Comparison of ENCODE assay signal across 8 cellular contexts in genomic region chr3:58236527-58237237, GRCh38. TPM values are rescaled to one million over a fixed set of nuclear protein-coding genes. Genes with fewer than 3 reads are reported as not detected.
DNase-seq lines count a peak whose midpoint lies in the region; ATAC-seq lines count a peak whose summit lies in the region.

No MANE protein-coding gene starts in this region.

- no peaks in the 10 kb centered on the region for H3K9me3 Mint-ChIP-seq in activated CD4-positive, alpha-beta T cell treated with anti-CD3 and anti-CD28 coated beads, Interleukin-2, amount 10 ng/mL, durations not matched to agents 7 days and 5 days

- H3K36me3 Mint-ChIP-seq in activated CD4-positive, alpha-beta T cell treated with anti-CD3 and anti-CD28 coated beads, Interleukin-2, amount 10 ng/mL, durations not matched to agents 7 days and 5 days (ENCODE audit: low read depth), result no peaks in the 10 kb centered on the region

- H3K4me3 ChIP-seq in adipocyte (ENCODE audit: low read length), result peak overlapping the region; percentile 94
- peak overlapping the region; percentile 84 for H3K4me3 ChIP-seq in iPS-20b (ENCODE audit: low read length)
- H3K4me3 ChIP-seq in subcutaneous abdominal adipose tissue (ENCODE audit: low read depth in 1 of 5, low read length in 5 of 5), result peak overlapping the region; percentile 75 to 97 (median 92)

- H3K4me1 Mint-ChIP-seq in activated CD4-positive, alpha-beta T cell treated with anti-CD3 and anti-CD28 coated beads, Interleukin-2, amount 10 ng/mL, durations not matched to agents 7 days and 5 days, result peaks cover 23% of the 10 kb centered on the region

- no peak for DNase-seq in activated CD4-positive, alpha-beta T cell treated with anti-CD3 and anti-CD28 coated beads, Interleukin-2, amount 10 ng/mL, durations not matched to agents 7 days and 5 days
- no peak for DNase-seq in activated CD4-positive, alpha-beta T cell treated with anti-CD3 and anti-CD28 coated beads for 48 hours
- DNase-seq in adipocyte (ENCODE audit: low read depth), result peak; percentile 48
- DNase-seq in posterior vena cava (ENCODE audit: low spot score), result no peak
- DNase-seq in COR-L47 (lab: John Stamatoyannopoulos, UW), result no peak

- H3K9me3 ChIP-seq in adipocyte (ENCODE audit: control insufficient read depth, low read length), result no peaks in the 10 kb centered on the region
- no peaks in the 10 kb centered on the region for H3K9me3 ChIP-seq in iPS-20b (ENCODE audit: insufficient read depth, low read depth, low read length)
- H3K9me3 ChIP-seq in subcutaneous abdominal adipose tissue (ENCODE audit: control insufficient read depth in 5 of 5, low read length in 5 of 5), result no peaks in the 10 kb centered on the region

- H3K9ac ChIP-seq in adipocyte (ENCODE audit: low read length) (peak overlapping the region; percentile 81), iPS-20b (ENCODE audit: low read depth, low read length) (peak overlapping the region; percentile 49; the same call in 1 of the 2 replicates), subcutaneous abdominal adipose tissue (ENCODE audit: low read length in 5 of 5) (peak overlapping the region; percentile 16 to 89 (median 70))

- peaks cover 33% of the 10 kb centered on the region for H3K27me3 Mint-ChIP-seq in activated CD4-positive, alpha-beta T cell treated with anti-CD3 and anti-CD28 coated beads, Interleukin-2, amount 10 ng/mL, durations not matched to agents 7 days and 5 days

- POLR2A ChIA-PET in activated CD4-positive, alpha-beta T cell treated with anti-CD3 and anti-CD28 coated beads, Interleukin-2, amount 10 ng/mL, durations not matched to agents 7 days and 5 days (lab: Charles Lee), result no interaction called here

- peak overlapping the region; percentile 80 for H3K27ac Mint-ChIP-seq in activated CD4-positive, alpha-beta T cell treated with anti-CD3 and anti-CD28 coated beads, Interleukin-2, amount 10 ng/mL, durations not matched to agents 7 days and 5 days

- CTCF ChIA-PET in activated CD4-positive, alpha-beta T cell treated with anti-CD3 and anti-CD28 coated beads, Interleukin-2, amount 10 ng/mL, durations not matched to agents 7 days and 5 days (lab: Charles Lee), result no interaction called here

- intact Hi-C loops in posterior vena cava (cut with DNase I), result no loop called here

- no peak for ATAC-seq in GM21526 (IDR thresholded peaks at IDR 0.05; ENCODE audit: low FRiP score, unreplicated experiment)

- H3K27me3 ChIP-seq in adipocyte (replicated peaks; ENCODE audit: control insufficient read depth, insufficient read depth, low read length), result peaks cover 4% of the 10 kb centered on the region
- peaks cover 62% of the 10 kb centered on the region for H3K27me3 ChIP-seq in iPS-20b (ENCODE audit: insufficient read depth, low read length)
- no peaks in the 10 kb centered on the region for H3K27me3 ChIP-seq in subcutaneous abdominal adipose tissue (ENCODE audit: control insufficient read depth in 5 of 5, insufficient read depth in 4 of 5, low read length in 5 of 5)

- H3K36me3 ChIP-seq in adipocyte (ENCODE audit: control insufficient read depth, insufficient read depth, low read length, severe bottlenecking), result no peaks in the 10 kb centered on the region
- no peaks in the 10 kb centered on the region for H3K36me3 ChIP-seq in iPS-20b (ENCODE audit: insufficient read depth, low read depth, low read length)
- H3K36me3 ChIP-seq in subcutaneous abdominal adipose tissue (ENCODE audit: control insufficient read depth in 5 of 5, insufficient read depth in 5 of 5, low read length in 5 of 5), result no peaks in the 10 kb centered on the region

- H3K4me1 ChIP-seq in adipocyte (ENCODE audit: control insufficient read depth, insufficient read depth, low read length) (peaks cover 19% of the 10 kb centered on the region), iPS-20b (ENCODE audit: insufficient read depth, low read length) (no peaks in the 10 kb centered on the region), subcutaneous abdominal adipose tissue (ENCODE audit: control insufficient read depth in 5 of 5, insufficient read depth in 5 of 5, low read length in 5 of 5) (peaks cover 0 to 34% (median 23%) of the 10 kb centered on the region in 5 donors)

- H3K27ac ChIP-seq in iPS-20b (ENCODE audit: low read length), result no peak overlapping the region
- H3K27ac ChIP-seq in subcutaneous abdominal adipose tissue (ENCODE audit: low read depth, low read length), result peak overlapping the region; percentile 19

- peak overlapping the region; percentile 83 for H3K4me3 Mint-ChIP-seq in activated CD4-positive, alpha-beta T cell treated with anti-CD3 and anti-CD28 coated beads, Interleukin-2, amount 10 ng/mL, durations not matched to agents 7 days and 5 days

RNA-seq across cellular contexts. Expression of gene ABHD6, which starts 0.9 kb away (rescaled TPM):
- total RNA-seq in activated CD4-positive, alpha-beta T cell treated with anti-CD3 and anti-CD28 coated beads, Interleukin-2, amount 10 ng/mL, durations not matched to agents 7 days and 5 days, result 1 to 10 TPM; 4.1 to 5.0 TPM
- total RNA-seq in posterior vena cava, result 1 to 10 TPM; 6.6 to 7.6 TPM

RNA-seq across cellular contexts. Expression of gene DNASE1L3, which starts 25.9 kb away (rescaled TPM):
- total RNA-seq in activated CD4-positive, alpha-beta T cell treated with anti-CD3 and anti-CD28 coated beads, Interleukin-2, amount 10 ng/mL, durations not matched to agents 7 days and 5 days, result not detected
- 1 to 10 TPM; 7.5 to 9.3 TPM for total RNA-seq in posterior vena cava

Comparison
In these comparisons a context has a peak if more than half of its experiments do, and no peak if none do; other contexts are left out.
1. RNA of gene DNASE1L3, which starts 25.9 kb away (total RNA-seq): 7.5 to 9.3 TPM in posterior vena cava; not detected in activated CD4-positive, alpha-beta T cell treated with anti-CD3 and anti-CD28 coated beads, Interleukin-2, amount 10 ng/mL, durations not matched to agents 7 days and 5 days; every median in the first group is over 4 times any median in the second.
2. Peak in every context shown above with its lines, with median percentiles within 50 percentile points of each other: H3K4me3 ChIP-seq and H3K9ac ChIP-seq.